Comparison of ENCODE assay signal across 33 cellular contexts in genomic region chr2:239366740-239367139, GRCh38. TPM values are rescaled to one million over a fixed set of nuclear protein-coding genes. Genes with fewer than 3 reads are reported as not detected.
DNase-seq lines count a peak whose midpoint lies in the region; ATAC-seq and TF ChIP-seq lines count a peak whose summit lies in the region.
"Had no signal": no experiment of that assay in that cellular context is flagged by ENCODE, and none has a peak within 500 bp of the region (broad histone marks: within the 10 kb centered on the region; RNA-seq: fewer than 3 reads in every experiment).

No MANE protein-coding gene starts in this region.

- no peak for TF ChIP-seq CTCF in activated CD8-positive, alpha-beta T cell treated with anti-CD3 and anti-CD28 coated beads for 36 hours (IDR thresholded peaks at IDR 0.05)
- TF ChIP-seq CTCF in brain (conservative IDR thresholded peaks at IDR 0.05) (no peak), nephron progenitor cell (IDR thresholded peaks at IDR 0.05) (no peak)

- H3K36me3 ChIP-seq in stomach smooth muscle (ENCODE audit: control insufficient read depth in 2 of 2, insufficient read depth in 2 of 2, low read length in 2 of 2): peaks cover 3 to 4% of the 10 kb centered on the region in 2 donors
- H3K36me3 ChIP-seq: HAP-1, ovary, thoracic aorta had no signal

- H3K4me3 Mint-ChIP-seq in activated CD8-positive, alpha-beta T cell treated with anti-CD3 and anti-CD28 coated beads for 36 hours: no peak overlapping the region
- H3K4me3 Mint-ChIP-seq in activated CD8-positive, alpha-beta T cell treated with anti-CD3 and anti-CD28 coated beads, Interleukin-2, amount 10 ng/mL, durations not matched to agents 7 days and 5 days: no peak overlapping the region
- no peak overlapping the region for H3K4me3 Mint-ChIP-seq in brain
- H3K4me3 Mint-ChIP-seq in nephron progenitor cell: no peak overlapping the region
- H3K4me3 Mint-ChIP-seq: activated naive CD4-positive, alpha-beta T cell treated with anti-CD3 and anti-CD28 coated beads, Interleukin-2, amount 50 U/mL, for 24 hours; CD8-positive, alpha-beta memory T cell; immature natural killer cell; T-helper 17 cell had no signal

- peak overlapping the region; percentile 41 for H3K27ac ChIP-seq in stomach smooth muscle (ENCODE audit: low read length)
- H3K27ac ChIP-seq: ovary, SK-N-MC, thoracic aorta had no signal

- no peaks in the 10 kb centered on the region for H3K9me3 Mint-ChIP-seq in activated CD8-positive, alpha-beta T cell treated with anti-CD3 and anti-CD28 coated beads for 36 hours
- H3K9me3 Mint-ChIP-seq in activated CD8-positive, alpha-beta T cell treated with anti-CD3 and anti-CD28 coated beads, Interleukin-2, amount 10 ng/mL, durations not matched to agents 7 days and 5 days (ENCODE audit: insufficient read depth): no peaks in the 10 kb centered on the region
- H3K9me3 Mint-ChIP-seq in brain: peaks cover 0 to 10% (median 6%) of the 10 kb centered on the region in 5 experiments
- peaks cover 3% of the 10 kb centered on the region for H3K9me3 Mint-ChIP-seq in nephron progenitor cell
- H3K9me3 Mint-ChIP-seq: activated naive CD4-positive, alpha-beta T cell treated with anti-CD3 and anti-CD28 coated beads, Interleukin-2, amount 50 U/mL, for 24 hours; CD8-positive, alpha-beta memory T cell; immature natural killer cell had no signal

- peaks cover 7% of the 10 kb centered on the region for H3K36me3 Mint-ChIP-seq in activated CD8-positive, alpha-beta T cell treated with anti-CD3 and anti-CD28 coated beads for 36 hours (ENCODE audit: low read depth)
- peaks cover 12% of the 10 kb centered on the region for H3K36me3 Mint-ChIP-seq in activated CD8-positive, alpha-beta T cell treated with anti-CD3 and anti-CD28 coated beads, Interleukin-2, amount 10 ng/mL, durations not matched to agents 7 days and 5 days (ENCODE audit: low read depth)
- H3K36me3 Mint-ChIP-seq in brain: peaks cover 43% of the 10 kb centered on the region
- H3K36me3 Mint-ChIP-seq in nephron progenitor cell (ENCODE audit: low read depth): peaks cover 53% of the 10 kb centered on the region

- DNase-seq in activated CD8-positive, alpha-beta T cell treated with anti-CD3 and anti-CD28 coated beads for 36 hours: no peak
- DNase-seq in activated CD8-positive, alpha-beta T cell treated with anti-CD3 and anti-CD28 coated beads, Interleukin-2, amount 10 ng/mL, durations not matched to agents 7 days and 5 days: no peak
- no peak for DNase-seq in nephron progenitor cell
- no peak for DNase-seq in islet precursor cell
- DNase-seq in iPS-NIHi11 (ENCODE audit: low spot score): no peak
- no peak for DNase-seq in NCI-H2107 (lab: John Stamatoyannopoulos, UW)
- DNase-seq: activated T-cell treated with anti-CD3 and anti-CD28 coated beads for 4 hours; amniotic stem cell; CD8-positive, alpha-beta memory T cell; effector CD4-positive, alpha-beta T cell; EL; hippocampal formation; immature natural killer cell; MM.1S; NCI-H1417; NCI-H2029 treated with DMSO at 0.1 percent for 48 hours; NCI-H2227 treated with DMSO at 0.1 percent for 48 hours; NCI-H526 treated with DMSO at 0.1 percent for 48 hours; NK-92 treated with Interleukin-12 subunit alpha and Interleukin-12 subunit beta, amount 100 ng/mL, for 24 hours; PC-3; stimulated activated CD4-positive, alpha-beta T cell treated with anti-CD3 and anti-CD28 coated beads, Interleukin-1b, Interleukin-23, amount 100 ng/mL, for 48 hours; stimulated activated naive CD4-positive, alpha-beta T cell treated with Interleukin-2 at 50 U/mL for 16 hours; T-helper 17 cell had no signal

- H3K4me3 ChIP-seq in stomach smooth muscle (ENCODE audit: low read length in 2 of 2): no peak overlapping the region
- H3K4me3 ChIP-seq: HAP-1, ovary, SK-N-MC, smooth muscle cell, thoracic aorta had no signal

- peaks cover 26% of the 10 kb centered on the region for H3K4me1 Mint-ChIP-seq in activated CD8-positive, alpha-beta T cell treated with anti-CD3 and anti-CD28 coated beads for 36 hours (ENCODE audit: low read depth)
- peaks cover 10% of the 10 kb centered on the region for H3K4me1 Mint-ChIP-seq in activated CD8-positive, alpha-beta T cell treated with anti-CD3 and anti-CD28 coated beads, Interleukin-2, amount 10 ng/mL, durations not matched to agents 7 days and 5 days (ENCODE audit: low read depth)
- H3K4me1 Mint-ChIP-seq in brain (peaks cover 45% of the 10 kb centered on the region), nephron progenitor cell (peaks cover 38% of the 10 kb centered on the region)

- intact Hi-C loops in activated CD8-positive, alpha-beta T cell treated with anti-CD3 and anti-CD28 coated beads for 36 hours (cut with micrococcal nuclease): no loop called here

- no peaks in the 10 kb centered on the region for H3K9me3 ChIP-seq in stomach smooth muscle (ENCODE audit: control insufficient read depth in 2 of 2, low read length in 2 of 2)
- H3K9me3 ChIP-seq: HAP-1, ovary, thoracic aorta had no signal

- no peak for ATAC-seq in activated CD8-positive, alpha-beta T cell treated with anti-CD3 and anti-CD28 coated beads for 36 hours
- ATAC-seq in activated CD8-positive, alpha-beta T cell treated with anti-CD3 and anti-CD28 coated beads, Interleukin-2, amount 10 ng/mL, durations not matched to agents 7 days and 5 days: no peak
- ATAC-seq: activated CD4-positive, CD25-positive, alpha-beta regulatory T cell treated with anti-CD3 and anti-CD28 coated beads, Interleukin-2, amount 50 U/mL, for 24 hours; left colon; PC-3; T-helper 17 cell had no signal

- no peak overlapping the region for H3K9ac ChIP-seq in stomach smooth muscle (ENCODE audit: low read length in 2 of 2)

- CTCF ChIA-PET in activated CD8-positive, alpha-beta T cell treated with anti-CD3 and anti-CD28 coated beads for 36 hours (lab: Charles Lee): interaction anchor here (1.3 kb wide), 1 partner anchor 30 kb away, joined by 4 read pairs; no protein-coding TSS in a partner anchor
- CTCF ChIA-PET in activated CD8-positive, alpha-beta T cell treated with anti-CD3 and anti-CD28 coated beads, Interleukin-2, amount 10 ng/mL, durations not matched to agents 7 days and 5 days (lab: Charles Lee): no interaction called here

- H3K27me3 ChIP-seq in stomach smooth muscle (ENCODE audit: control insufficient read depth in 1 of 2, insufficient read depth in 2 of 2, low read length in 2 of 2): no peaks in the 10 kb centered on the region
- H3K27me3 ChIP-seq: ovary had no signal

- H3K4me1 ChIP-seq in stomach smooth muscle (ENCODE audit: control insufficient read depth, insufficient read depth, low read length): peaks cover 42% of the 10 kb centered on the region
- H3K4me1 ChIP-seq: HAP-1 had no signal

- H3K27me3 Mint-ChIP-seq in activated CD8-positive, alpha-beta T cell treated with anti-CD3 and anti-CD28 coated beads for 36 hours: no peaks in the 10 kb centered on the region
- H3K27me3 Mint-ChIP-seq in activated CD8-positive, alpha-beta T cell treated with anti-CD3 and anti-CD28 coated beads, Interleukin-2, amount 10 ng/mL, durations not matched to agents 7 days and 5 days (ENCODE audit: low read depth): no peaks in the 10 kb centered on the region
- H3K27me3 Mint-ChIP-seq in brain (no peaks in the 10 kb centered on the region), nephron progenitor cell (ENCODE audit: low read depth, poor library complexity) (no peaks in the 10 kb centered on the region)
- H3K27me3 Mint-ChIP-seq: activated naive CD4-positive, alpha-beta T cell treated with anti-CD3 and anti-CD28 coated beads, Interleukin-2, amount 50 U/mL, for 24 hours; CD8-positive, alpha-beta memory T cell; T-helper 17 cell had no signal

- H3K27ac Mint-ChIP-seq in activated CD8-positive, alpha-beta T cell treated with anti-CD3 and anti-CD28 coated beads for 36 hours: peak overlapping the region; percentile 22
- no peak overlapping the region for H3K27ac Mint-ChIP-seq in activated CD8-positive, alpha-beta T cell treated with anti-CD3 and anti-CD28 coated beads, Interleukin-2, amount 10 ng/mL, durations not matched to agents 7 days and 5 days
- H3K27ac Mint-ChIP-seq in brain (peak overlapping the region in 3 of 5 experiments; percentile 24 to 73 (median 28)), nephron progenitor cell (peak overlapping the region; percentile 84)
- H3K27ac Mint-ChIP-seq: activated naive CD4-positive, alpha-beta T cell treated with anti-CD3 and anti-CD28 coated beads, Interleukin-2, amount 50 U/mL, for 24 hours; T-helper 17 cell had no signal

- POLR2A ChIA-PET in activated CD8-positive, alpha-beta T cell treated with anti-CD3 and anti-CD28 coated beads for 36 hours (lab: Charles Lee): interaction anchor here (0.6 kb wide), 1 partner anchor 797 kb away, joined by 3 read pairs; no protein-coding TSS in a partner anchor
- POLR2A ChIA-PET in activated CD8-positive, alpha-beta T cell treated with anti-CD3 and anti-CD28 coated beads, Interleukin-2, amount 10 ng/mL, durations not matched to agents 7 days and 5 days (lab: Charles Lee): no interaction called here

RNA-seq across cellular contexts. Expression of gene HDAC4, which starts 34.1 kb away (rescaled TPM):
- 10 to 100 TPM; 22.6 to 24.5 TPM for total RNA-seq in activated CD8-positive, alpha-beta T cell treated with anti-CD3 and anti-CD28 coated beads for 36 hours
- 10 to 100 TPM; 50.7 to 58.8 TPM for total RNA-seq in activated CD8-positive, alpha-beta T cell treated with anti-CD3 and anti-CD28 coated beads, Interleukin-2, amount 10 ng/mL, durations not matched to agents 7 days and 5 days
- 8.5 TPM for polyA plus RNA-seq in brain (ENCODE audit: insufficient read depth, low read depth, low replicate concordance)
